In genomic region chr9:335373-335772, GRCh38 we compare ENCODE assay signal across 16 cellular contexts.
"Had no signal": no experiment of that assay in that cellular context is flagged by ENCODE, and none has a peak within 500 bp of the region (broad histone marks: within the 10 kb centered on the region; RNA-seq: fewer than 3 reads in every experiment).

No MANE protein-coding gene starts in this region.

- H3K9me3 ChIP-seq: left ventricle myocardium inferior, pancreas, SJSA1, stomach, thoracic aorta had no signal

- DNase-seq: activated gamma-delta T cell treated with Interleukin-2 at 50 U/mL for 16 hours; cerebellar nuclear complex; erythroblast; kidney; left ventricle myocardium inferior; mesenchymal stem cell; stimulated activated CD4-positive, alpha-beta T cell treated with anti-CD3 and anti-CD28 coated beads, Interleukin-2, amount 100 ng/mL, for 48 hours; SW 1271 had no signal

- H3K4me3 ChIP-seq: hepatocyte, left ventricle myocardium inferior, pancreas, SJSA1, stomach, thoracic aorta had no signal

- H3K27me3 ChIP-seq: hepatocyte, pancreas, SJSA1, stomach had no signal

- H3K4me2 ChIP-seq: hepatocyte had no signal

- H3K4me1 Mint-ChIP-seq: neural crest cell had no signal

- H3K4me3 Mint-ChIP-seq: dendritic cell treated with granulocyte-macrophage colony-stimulating factor and Interleukin-4, amounts not matched to agents 40 ng/mL and 50 ng/mL, for 4 days; neural crest cell; WTC11 had no signal

- H3K36me3 ChIP-seq: left ventricle myocardium inferior, pancreas, SJSA1, thoracic aorta had no signal

- H3K36me3 Mint-ChIP-seq: WTC11 had no signal

- H3K9me3 Mint-ChIP-seq: dendritic cell treated with granulocyte-macrophage colony-stimulating factor and Interleukin-4, amounts not matched to agents 40 ng/mL and 50 ng/mL, for 4 days; neural crest cell; WTC11 had no signal

- H3K27ac ChIP-seq: hepatocyte, left ventricle myocardium inferior, pancreas, SJSA1, stomach, thoracic aorta had no signal

- H3K4me1 ChIP-seq: left ventricle myocardium inferior, SJSA1 had no signal

- H3K27me3 Mint-ChIP-seq: dendritic cell treated with granulocyte-macrophage colony-stimulating factor and Interleukin-4, amounts not matched to agents 40 ng/mL and 50 ng/mL, for 4 days had no signal

- H3K27ac Mint-ChIP-seq: dendritic cell treated with granulocyte-macrophage colony-stimulating factor and Interleukin-4, amounts not matched to agents 40 ng/mL and 50 ng/mL, for 4 days; WTC11 had no signal
